In the genomic region with DNA sequence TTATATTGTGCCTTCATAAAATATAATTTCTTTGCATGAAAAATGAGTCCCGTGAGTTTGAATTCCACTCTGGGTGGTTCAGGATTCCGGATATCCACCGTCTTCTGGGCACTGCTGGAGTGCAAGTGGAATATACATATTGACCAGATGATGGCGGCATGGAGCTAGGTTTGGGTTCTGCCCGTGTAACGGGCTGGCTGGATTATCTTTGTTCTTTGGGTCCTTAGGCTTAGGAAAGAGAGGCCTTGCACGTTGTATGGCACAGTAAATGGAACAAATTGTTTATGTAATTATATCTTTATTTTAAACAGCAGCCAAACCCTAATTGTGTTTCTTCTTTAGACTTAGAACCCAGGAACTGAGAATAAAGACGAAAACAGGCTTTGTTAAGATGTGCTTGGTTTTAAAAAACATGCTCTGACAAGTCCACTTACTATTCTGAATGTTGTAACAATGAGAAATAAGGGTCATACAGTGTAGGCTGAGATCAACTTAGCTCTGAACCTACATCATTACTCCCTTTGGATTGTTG, we compare ENCODE assay signal across 8 cellular contexts. TPM values are rescaled to one million over a fixed set of nuclear protein-coding genes. Genes with fewer than 3 reads are reported as not detected.
DNase-seq lines count a peak whose midpoint lies in the region; ATAC-seq, FAIRE-seq and TF ChIP-seq lines count a peak whose summit lies in the region.

No MANE protein-coding gene starts in this region.

- H3K36me3 ChIP-seq in WERI-Rb-1 (no peaks in the 10 kb centered on the region), bronchial epithelial cell (ENCODE audit: control insufficient read depth, insufficient read depth, low read length) (no peaks in the 10 kb centered on the region), kidney (ENCODE audit: control insufficient read depth in 1 of 2, insufficient read depth in 2 of 2, low read length in 2 of 2) (no peaks in the 10 kb centered on the region)

- ATAC-seq in GM18868 (IDR thresholded peaks at IDR 0.05; ENCODE audit: unreplicated experiment), result peak; percentile 91
- ATAC-seq in HG03135 (IDR thresholded peaks at IDR 0.05; ENCODE audit: unreplicated experiment), result peak; percentile 90

- intact Hi-C loops in kidney (cut with DNase I), result no loop called here

- TF ChIP-seq CTCF in AG09309 (IDR thresholded peaks at IDR 0.05; ENCODE audit: control insufficient read depth, insufficient read depth, low read depth, low read length, missing control alignments) (peak; percentile 83), WERI-Rb-1 (IDR thresholded peaks at IDR 0.05; ENCODE audit: low read depth, low read length) (peak; percentile 82), bronchial epithelial cell (IDR thresholded peaks at IDR 0.05; ENCODE audit: insufficient read depth, low read length, severe bottlenecking) (peak; percentile 71), kidney (IDR thresholded peaks at IDR 0.05; ENCODE audit: borderline replicate concordance, extremely low read depth, insufficient read depth) (peak; percentile 89)

- no peak for FAIRE-seq in bronchial epithelial cell (lab: Jason Lieb, UNC)
- FAIRE-seq in kidney (lab: Jason Lieb, UNC), result peak; percentile 64

- peak; percentile 32 for DNase-seq in AG09309 (ENCODE audit: low read depth)
- DNase-seq in NCI-H2227 (lab: John Stamatoyannopoulos, UW; ENCODE audit: unreplicated experiment), result peak; percentile 84
- DNase-seq in WERI-Rb-1, result peak; percentile 84
- DNase-seq in bronchial epithelial cell (ENCODE audit: low read depth), result peak; percentile 91
- DNase-seq in kidney, result no peak
- peak; percentile 37 to 48 for DNase-seq in stimulated activated CD4-positive, alpha-beta T cell treated with anti-CD3 and anti-CD28 coated beads, Interleukin-2, amount 100 ng/mL, for 48 hours

- H3K27ac ChIP-seq in WERI-Rb-1 (peak overlapping the region; percentile 46), kidney (ENCODE audit: low read depth in 2 of 2, low read length in 2 of 2) (no peak overlapping the region)

- H3K4me3 ChIP-seq in AG09309 (ENCODE audit: control insufficient read depth, low read depth, low read length) (no peak overlapping the region), WERI-Rb-1 (ENCODE audit: low read depth, low read length) (no peak overlapping the region), bronchial epithelial cell (ENCODE audit: low read depth, low read length) (no peak overlapping the region), kidney (ENCODE audit: low read length in 2 of 2) (no peak overlapping the region)

- H3K27me3 ChIP-seq in WERI-Rb-1 (ENCODE audit: insufficient read depth, low read depth, severe bottlenecking), result no peaks in the 10 kb centered on the region
- H3K27me3 ChIP-seq in bronchial epithelial cell (ENCODE audit: control insufficient read depth, insufficient read depth, low read length), result no peaks in the 10 kb centered on the region

- no peaks in the 10 kb centered on the region for H3K9me3 ChIP-seq in WERI-Rb-1 (ENCODE audit: severe bottlenecking)
- H3K9me3 ChIP-seq in kidney (ENCODE audit: control insufficient read depth in 1 of 2, low read length in 2 of 2), result no peaks in the 10 kb centered on the region

- H3K9ac ChIP-seq in kidney (ENCODE audit: low read length in 2 of 2), result no peak overlapping the region

- H3K4me1 ChIP-seq in kidney (ENCODE audit: control insufficient read depth in 1 of 2, insufficient read depth in 1 of 2, low read depth in 1 of 2, low read length in 2 of 2), result no peaks in the 10 kb centered on the region

RNA-seq across cellular contexts. Expression of a gene that starts 13.5 kb away (rescaled TPM):
- total RNA-seq in bronchial epithelial cell, result 98.6 and 118 TPM in 2 replicates
- 36.4 TPM for total RNA-seq in kidney
- polyA plus RNA-seq in kidney (ENCODE audit: insufficient read depth, low read depth, low replicate concordance), result 30.9 TPM

RNA-seq across cellular contexts. Expression of a gene that starts 42.8 kb away (rescaled TPM):
- total RNA-seq in bronchial epithelial cell, result not detected in 2 replicates
- not detected for total RNA-seq in kidney
- polyA plus RNA-seq in kidney (ENCODE audit: insufficient read depth, low read depth, low replicate concordance), result not detected
